11 cellular contexts compared by ENCODE assay signal in the genomic region with DNA sequence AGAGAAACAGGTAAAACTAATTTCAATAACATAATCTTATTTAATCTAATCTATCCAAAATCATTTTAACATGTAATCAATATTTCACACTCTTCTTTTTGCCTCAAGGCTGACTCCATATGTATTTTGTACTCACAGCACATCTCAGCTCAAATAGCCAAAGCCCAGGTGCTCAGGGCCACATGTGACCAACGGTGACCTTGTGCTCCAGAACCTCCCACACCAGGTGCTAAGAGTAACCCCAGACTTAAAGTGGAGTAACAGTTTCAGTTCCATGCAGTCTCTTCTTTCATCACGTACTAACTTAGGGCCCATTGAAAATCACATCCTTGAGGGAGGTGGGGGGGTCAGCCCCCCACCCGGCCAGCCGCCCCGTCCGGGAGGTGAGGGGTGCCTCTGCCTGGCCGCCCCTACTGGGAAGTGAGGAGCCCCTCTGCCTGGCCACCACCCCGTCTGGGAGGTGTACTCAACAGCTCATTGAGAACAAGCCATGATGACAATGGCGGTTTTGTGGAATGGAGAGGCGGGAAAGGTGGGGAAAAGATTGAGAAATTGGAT. TPM values are rescaled to one million over a fixed set of nuclear protein-coding genes. Genes with fewer than 3 reads are reported as not detected.
DNase-seq lines count a peak whose midpoint lies in the region; ATAC-seq and TF ChIP-seq lines count a peak whose summit lies in the region.
"Had no signal": no experiment of that assay in that cellular context is flagged by ENCODE, and none has a peak within 500 bp of the region (broad histone marks: within the 10 kb centered on the region; RNA-seq: fewer than 3 reads in every experiment).

No MANE protein-coding gene starts in this region.

- peak overlapping the region; percentile 73 for H3K27ac Mint-ChIP-seq in T-helper 2 cell treated with Interferon-gamma antibody and Interleukin-4, amounts not matched to agents 5 μg/mL and 100 μg/mL, for 36 hours

- H3K9ac ChIP-seq in mesendoderm (ENCODE audit: low read length), result no peak overlapping the region

- H3K79me2 ChIP-seq in mesendoderm (ENCODE audit: control insufficient read depth, insufficient read depth, low read length), result no peaks in the 10 kb centered on the region

- no peak overlapping the region for H3K18ac ChIP-seq in mesendoderm (ENCODE audit: low read length)

- H3K4me3 Mint-ChIP-seq in T-helper 2 cell treated with Interferon-gamma antibody and Interleukin-4, amounts not matched to agents 5 μg/mL and 100 μg/mL, for 36 hours, result peak overlapping the region; percentile 43

- H3K27me3 Mint-ChIP-seq in T-helper 2 cell treated with Interferon-gamma antibody and Interleukin-4, amounts not matched to agents 5 μg/mL and 100 μg/mL, for 36 hours (ENCODE audit: low read depth), result no peaks in the 10 kb centered on the region

- DNase-seq in GM13977 (ENCODE audit: low spot score) (peak; percentile 68), mesendoderm (no peak), MV-4-11 (lab: John Stamatoyannopoulos, UW) (no peak)
- no peak for DNase-seq in T-helper 2 cell treated with Interferon-gamma antibody and Interleukin-4, amounts not matched to agents 5 μg/mL and 100 μg/mL, for 36 hours (ENCODE audit: low spot score)
- DNase-seq in activated CD4-positive, CD25-positive, alpha-beta regulatory T cell treated with anti-CD3 and anti-CD28 coated beads, Interleukin-2, amount 50 U/mL, for 72 hours, result no peak
- DNase-seq: COR-L47; effector CD8-positive, alpha-beta T cell; NCI-H2029 had no signal

- no peak overlapping the region for H3K23ac ChIP-seq in mesendoderm (ENCODE audit: low read length)

- H3K36me3 ChIP-seq in mesendoderm (ENCODE audit: control insufficient read depth, insufficient read depth, low read length), result peaks cover 8% of the 10 kb centered on the region

- no peak overlapping the region for H2BK5ac ChIP-seq in mesendoderm (ENCODE audit: low read length)

- H3K27me3 ChIP-seq in mesendoderm (ENCODE audit: insufficient read depth, low read length, poor library complexity), result no peaks in the 10 kb centered on the region

- no peak overlapping the region for H3K4ac ChIP-seq in mesendoderm (ENCODE audit: low read depth, low read length)

- peaks cover 19% of the 10 kb centered on the region for H3K4me1 Mint-ChIP-seq in T-helper 2 cell treated with Interferon-gamma antibody and Interleukin-4, amounts not matched to agents 5 μg/mL and 100 μg/mL, for 36 hours (ENCODE audit: low read depth)

- no CpG with 5 or more reads among the region's 10 CpGs for WGBS in mesendoderm (ENCODE audit: extremely low coverage, insufficient coverage, low lambda C conversion rate)

- ATAC-seq in GM19043 (IDR thresholded peaks at IDR 0.05; ENCODE audit: low read depth, unreplicated experiment) (peak; percentile 39), HG02852 (IDR thresholded peaks at IDR 0.05; ENCODE audit: unreplicated experiment) (peak; percentile 35), GM21737 (IDR thresholded peaks at IDR 0.05; ENCODE audit: unreplicated experiment) (no peak)

- H3K4me3 ChIP-seq in mesendoderm (ENCODE audit: low read length), result no peak overlapping the region

- H3K4me2 ChIP-seq in mesendoderm (ENCODE audit: low read length), result no peak overlapping the region

- H2BK120ac ChIP-seq in mesendoderm (ENCODE audit: low read depth, low read length), result no peak overlapping the region

- H3K56ac ChIP-seq in mesendoderm (ENCODE audit: low read length), result no peak overlapping the region

- no peaks in the 10 kb centered on the region for H3K4me1 ChIP-seq in mesendoderm (ENCODE audit: control insufficient read depth, low read depth, low read length)

- no peak overlapping the region for H2BK15ac ChIP-seq in mesendoderm (replicated peaks; ENCODE audit: low read depth)

- H3K9me3 Mint-ChIP-seq in T-helper 2 cell treated with Interferon-gamma antibody and Interleukin-4, amounts not matched to agents 5 μg/mL and 100 μg/mL, for 36 hours, result no peaks in the 10 kb centered on the region

- H2AK5ac ChIP-seq in mesendoderm (ENCODE audit: low read length), result no peak overlapping the region

- in situ Hi-C loops in GM13977 (cut with MboI; ENCODE audit: low pct_unique_long_range_greater_than_20kb, low sequenced_read_pairs, unreplicated experiment), result no loop called here

- peaks cover 1% of the 10 kb centered on the region for H3K79me1 ChIP-seq in mesendoderm (ENCODE audit: low read length)

- H4K8ac ChIP-seq in mesendoderm (ENCODE audit: low read depth, low read length), result no peak overlapping the region

- no peak overlapping the region for H4K5ac ChIP-seq in mesendoderm (ENCODE audit: low read length)

- H3K36me3 Mint-ChIP-seq in T-helper 2 cell treated with Interferon-gamma antibody and Interleukin-4, amounts not matched to agents 5 μg/mL and 100 μg/mL, for 36 hours (ENCODE audit: low read depth), result peaks cover 53% of the 10 kb centered on the region

- TF ChIP-seq CTCF in GM13977 (IDR thresholded peaks at IDR 0.05; ENCODE audit: extremely low read depth, insufficient read depth, missing control alignments), result no peak

- no peak overlapping the region for H3K27ac ChIP-seq in mesendoderm (ENCODE audit: low read depth, low read length)

RNA-seq across cellular contexts. Expression of a gene that starts 47.3 kb away (rescaled TPM):
- polyA plus RNA-seq in mesendoderm (2013, experiment 1 of 2), result 29.4 TPM
- polyA plus RNA-seq in mesendoderm (2013, experiment 2 of 2), result 30.0 TPM
